Comparison of ENCODE assay signal across 12 cellular contexts in the genomic region with DNA sequence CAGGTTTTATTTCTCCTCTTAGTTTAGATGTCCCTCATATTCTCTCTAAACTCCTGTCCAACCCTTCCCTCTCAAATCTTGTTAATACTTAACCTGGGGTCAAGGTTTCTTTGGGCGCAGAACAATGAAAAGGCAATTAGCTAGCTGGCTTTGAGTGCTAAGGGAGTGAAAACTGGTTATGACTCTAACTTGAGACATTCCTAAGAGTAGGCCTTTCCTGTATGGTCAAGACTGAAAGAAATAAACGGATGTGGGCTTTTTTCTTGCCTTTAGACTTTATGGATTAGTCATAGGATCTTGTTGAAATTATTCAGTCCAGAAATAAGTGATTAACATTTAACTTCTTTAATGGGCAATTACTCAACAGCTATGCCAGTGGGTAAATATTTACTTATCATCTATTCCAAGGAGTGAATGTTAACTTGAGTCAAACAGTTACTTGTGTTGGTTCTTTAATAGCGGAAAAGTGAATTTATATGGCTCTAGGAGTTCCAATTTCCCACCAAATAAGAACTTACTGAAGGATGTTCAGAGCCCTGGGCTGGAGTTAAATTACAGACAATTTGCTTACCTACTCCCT.
DNase-seq lines count a peak whose midpoint lies in the region; ATAC-seq, FAIRE-seq and TF ChIP-seq lines count a peak whose summit lies in the region.
"Had no signal": no experiment of that assay in that cellular context is flagged by ENCODE, and none has a peak within 500 bp of the region (broad histone marks: within the 10 kb centered on the region; RNA-seq: fewer than 3 reads in every experiment).

No MANE protein-coding gene starts in this region.

- no peak for TF ChIP-seq RAD21 in GM12878 (IDR thresholded peaks at IDR 0.05; ENCODE audit: insufficient read depth, low read depth, low read length)

- H3K27ac Mint-ChIP-seq in nephron, result peak overlapping the region; percentile 84 to 97 (median 92)

- POLR2A ChIA-PET in GM12878 (lab: Charles Lee), result no interaction called here

- H3K4me1 Mint-ChIP-seq in nephron, result peaks cover 65% of the 10 kb centered on the region

- no peak for TF ChIP-seq EP300 in GM12878 (IDR thresholded peaks at IDR 0.05; ENCODE audit: borderline replicate concordance in 1 of 2, control insufficient read depth in 1 of 2, low read depth in 2 of 2, low read length in 2 of 2)

- H3K9ac ChIP-seq in GM12878 (ENCODE audit: control insufficient read depth, insufficient read depth, low read length), result no peak overlapping the region

- no peaks in the 10 kb centered on the region for H3K27me3 ChIP-seq in GM12878 (replicated peaks in 1 of 2; ENCODE audit: control insufficient read depth in 2 of 2, insufficient read depth in 2 of 2, low read length in 1 of 2)
- H3K27me3 ChIP-seq: brain microvascular endothelial cell had no signal

- no peak overlapping the region for H2AFZ ChIP-seq in GM12878 (ENCODE audit: control insufficient read depth, low read depth, low read length)

- H3K36me3 ChIP-seq in GM12878 (ENCODE audit: control insufficient read depth in 2 of 2, insufficient read depth in 2 of 2, low read length in 1 of 2), result no peaks in the 10 kb centered on the region
- H3K36me3 ChIP-seq: brain microvascular endothelial cell had no signal

- H3K79me2 ChIP-seq in GM12878 (ENCODE audit: control insufficient read depth, insufficient read depth, low read length), result no peaks in the 10 kb centered on the region

- SMC1A ChIA-PET in GM12878 (lab: Charles Lee; ENCODE audit: uncharacterized antibody, unreplicated experiment), result interaction anchor here (1.0 kb wide), 1 partner anchor 38 kb away, joined by 3 read pairs; no protein-coding TSS in a partner anchor

- TF ChIP-seq CTCF in GM12878 (IDR thresholded peaks at IDR 0.05 in 2 of 3, conservative IDR thresholded peaks at IDR 0.05 in 1 of 3; ENCODE audit: control insufficient read depth in 2 of 3, extremely low read depth in 1 of 3, insufficient read depth in 1 of 3, low read depth in 3 of 3, low read length in 3 of 3) (no peak), nephron (IDR thresholded peaks at IDR 0.05; ENCODE audit: unreplicated experiment in 3 of 3) (no peak)

- H3K4me3 Mint-ChIP-seq in nephron, result peak overlapping the region in 1 of 3 experiments; percentile 5

- H3K9me3 Mint-ChIP-seq in nephron, result no peaks in the 10 kb centered on the region

- no peak overlapping the region for H3K27ac ChIP-seq in GM12878 (ENCODE audit: control insufficient read depth, insufficient read depth)
- H3K27ac ChIP-seq: brain microvascular endothelial cell had no signal

- no peaks in the 10 kb centered on the region for H4K20me1 ChIP-seq in GM12878 (ENCODE audit: control insufficient read depth, insufficient read depth)

- H3K9me3 ChIP-seq in GM12878 (replicated peaks; ENCODE audit: control insufficient read depth, insufficient read depth, low read length), result no peaks in the 10 kb centered on the region; the same call in 2 of the 3 replicates

- TF ChIP-seq POLR2A in GM12878 (IDR thresholded peaks at IDR 0.05; ENCODE audit: low read depth, low read length), result no peak

- H3K4me2 ChIP-seq in GM12878 (ENCODE audit: control insufficient read depth, insufficient read depth), result no peak overlapping the region

- no peak for DNase-seq in GM12878 (ENCODE audit: low read depth, low spot score)
- DNase-seq in activated CD4-positive, alpha-beta T cell treated with anti-CD3 and anti-CD28 coated beads for 48 hours, result no peak
- no peak for DNase-seq in T1000 (lab: John Stamatoyannopoulos, UW)
- DNase-seq in nucleus accumbens (lab: John Stamatoyannopoulos, UW), result no peak
- no peak for DNase-seq in NCI-H1694 treated with DMSO at 0.1 percent for 48 hours (lab: John Stamatoyannopoulos, UW)
- DNase-seq: activated CD4-positive, CD25-positive, alpha-beta regulatory T cell; brain microvascular endothelial cell; DND-41; KBM-7 had no signal

- WGBS in GM12878 (ENCODE audit: insufficient coverage, insufficient replicate concordance, low lambda C conversion rate, missing lambda C conversion rate), result 2% methylated on average over 3 of the region's 3 CpGs

- H3K36me3 Mint-ChIP-seq in nephron (ENCODE audit: low read depth), result no peaks in the 10 kb centered on the region

- RAD21 ChIA-PET in GM12878 (lab: Charles Lee; ENCODE audit: unreplicated experiment), result interaction anchor here (1.3 kb wide), 1 partner anchor 14 kb away, joined by 3 read pairs; no protein-coding TSS in a partner anchor

- H3K4me1 ChIP-seq in GM12878 (ENCODE audit: control insufficient read depth, insufficient read depth, low read length), result no peaks in the 10 kb centered on the region

- intact Hi-C loops in GM12878 (cut with micrococcal nuclease; ENCODE audit: unreplicated experiment), result no loop called here

- peak; percentile 83 for ATAC-seq in GM18861 (IDR thresholded peaks at IDR 0.05; ENCODE audit: unreplicated experiment)
- ATAC-seq in HG03135 (IDR thresholded peaks at IDR 0.05; ENCODE audit: unreplicated experiment), result peak; percentile 60
- ATAC-seq in GM12878, result peak; percentile 75

- no peak for FAIRE-seq in GM12878 (lab: Jason Lieb, UNC)

- CTCF ChIA-PET in GM12878 (lab: Yijun Ruan, JAX), result interaction anchor here (0.6 to 1.0 kb wide), 3 partner anchors 56 to 361 kb away, joined by 3 read pairs; no protein-coding TSS in a partner anchor

- no TSS peak for BruUV-seq in GM12878 (replicated peaks; lab: Mats Ljungman, UMichigan)

- in situ Hi-C loops in GM12878 (cut with MboI), result no loop called here

- H3K27me3 Mint-ChIP-seq in nephron (ENCODE audit: low read depth), result peaks cover 4% of the 10 kb centered on the region

- H3K4me3 ChIP-seq in GM12878, result no peak overlapping the region

TF ChIP-seq in GM12878, 131 proteins besides CTCF, POLR2A, EP300 and RAD21:
- TF ChIP-seq IKZF2 (IDR thresholded peaks at IDR 0.05) (0 out of 4 replicates have a peak, but pooled peaks have one; percentile 22), RFX5 (IDR thresholded peaks at IDR 0.05; ENCODE audit: low read depth, low read length) (no peak), MYB (IDR thresholded peaks at IDR 0.05; ENCODE audit: borderline replicate concordance, low read depth, low read length) (no peak), GABPA (IDR thresholded peaks at IDR 0.05; ENCODE audit: low read depth) (no peak), RUNX3 (IDR thresholded peaks at IDR 0.05; ENCODE audit: low read length) (0 out of 2 replicates have a peak, but pooled peaks have one; percentile 8), BCL11A (IDR thresholded peaks at IDR 0.05; ENCODE audit: low read depth, low read length) (peak; percentile 27; the same call in 1 of the 2 replicates), ZNF384 (IDR thresholded peaks at IDR 0.05; ENCODE audit: borderline replicate concordance, low read depth, low read length) (no peak), MTA3 (IDR thresholded peaks at IDR 0.05; ENCODE audit: borderline replicate concordance, low read length) (no peak), ASH2L (IDR thresholded peaks at IDR 0.05; ENCODE audit: borderline replicate concordance, low read depth) (no peak)
